30 cellular contexts compared by ENCODE assay signal in the genomic region with DNA sequence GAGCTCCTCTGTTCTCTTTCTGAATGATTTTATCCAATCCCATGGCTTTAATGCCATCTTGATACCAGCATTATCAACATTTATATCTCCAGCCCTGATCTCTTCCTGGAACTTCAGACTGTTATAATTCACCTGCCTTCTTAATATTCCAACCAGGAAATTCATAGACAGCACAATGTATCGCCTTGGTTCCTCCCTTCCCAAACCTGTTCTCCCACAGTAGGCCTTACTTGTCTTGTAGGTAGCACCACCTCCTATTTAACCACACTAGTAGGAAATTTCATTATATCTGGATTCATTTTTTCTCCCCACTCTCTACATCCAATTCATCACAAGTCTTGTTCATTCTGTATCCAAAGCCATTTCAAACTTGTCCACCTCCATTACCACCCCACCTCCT. TPM values are rescaled to one million over a fixed set of nuclear protein-coding genes. Genes with fewer than 3 reads are reported as not detected.
DNase-seq lines count a peak whose midpoint lies in the region; ATAC-seq, FAIRE-seq and TF ChIP-seq lines count a peak whose summit lies in the region.
"Had no signal": no experiment of that assay in that cellular context is flagged by ENCODE, and none has a peak within 500 bp of the region (broad histone marks: within the 10 kb centered on the region; RNA-seq: fewer than 3 reads in every experiment).

No MANE protein-coding gene starts in this region.

- no peak for TF ChIP-seq CTCF in A549 (IDR thresholded peaks at IDR 0.05)
- TF ChIP-seq CTCF in Calu3 (IDR thresholded peaks at IDR 0.05; ENCODE audit: unreplicated experiment) = no peak
- TF ChIP-seq CTCF in left lung (IDR thresholded peaks at IDR 0.05) = no peak

- H3K9me3 Mint-ChIP-seq in Calu3 (ENCODE audit: low read depth, unreplicated experiment) = no peaks in the 10 kb centered on the region
- H3K9me3 Mint-ChIP-seq: natural killer cell treated with Interleukin-12 subunit alpha and Interleukin-12 subunit beta and Interleukin-15 and Interleukin-18, amount 100 ng/mL, for 72 hours had no signal

- no TSS peak for BruUV-seq in Calu3 (replicated peaks; lab: Mats Ljungman, UMichigan)

- no peak for TF ChIP-seq RAD21 in A549 (conservative IDR thresholded peaks at IDR 0.05 in 1 of 2, IDR thresholded peaks at IDR 0.05 in 1 of 2)

- 90% methylated on average over 1 of the region's 1 CpG for WGBS in A549 (ENCODE audit: missing lambda C conversion rate)

- H3K36me3 Mint-ChIP-seq in Calu3 (ENCODE audit: insufficient read depth, unreplicated experiment) = peaks cover 5% of the 10 kb centered on the region
- H3K36me3 Mint-ChIP-seq in T-helper 17 cell (ENCODE audit: low read depth) = no peaks in the 10 kb centered on the region
- H3K36me3 Mint-ChIP-seq: natural killer cell treated with Interleukin-12 subunit alpha and Interleukin-12 subunit beta and Interleukin-15 and Interleukin-18, amount 100 ng/mL, for 72 hours had no signal

- TF ChIP-seq EP300 in A549 (IDR thresholded peaks at IDR 0.05) = no peak

- H3K4me1 Mint-ChIP-seq in Calu3 (ENCODE audit: low read depth, unreplicated experiment) (peaks cover 19% of the 10 kb centered on the region), T-helper 17 cell (peaks cover 12% of the 10 kb centered on the region)

- H3K27me3 ChIP-seq in left lung = no peaks in the 10 kb centered on the region
- H3K27me3 ChIP-seq: heart right ventricle, ovary, testis had no signal

- no peak overlapping the region for H3K4me3 ChIP-seq in A549
- H3K4me3 ChIP-seq in left lung = no peak overlapping the region
- H3K4me3 ChIP-seq: heart right ventricle, K562, ovary, testis had no signal

- DNase-seq in A549 (ENCODE audit: low read depth in 1 of 2, low spot score in 1 of 2) (no peak), Calu3 (peak; percentile 10), T-helper 17 cell (no peak), left lung (no peak), dermis blood vessel endothelial cell (no peak), NCI-H2196 (lab: John Stamatoyannopoulos, UW; ENCODE audit: unreplicated experiment) (no peak), HuH-7.5 (ENCODE audit: low spot score) (no peak)
- no peak for DNase-seq in activated effector memory CD4-positive, alpha-beta T cell treated with Interleukin-2 at 50 U/mL for 16 hours
- DNase-seq: ACHN; activated CD4-positive, alpha-beta T cell treated with anti-CD3 and anti-CD28 coated beads for 1 hour; activated naive CD4-positive, alpha-beta T cell treated with anti-CD3 and anti-CD28 coated beads, Interleukin-2, amount 50 U/mL, for 16 hours; aorta; C1 segment of cervical spinal cord; caudate nucleus; EL; heart right ventricle; left cardiac atrium; NCI-H1417 treated with DMSO at 0.1 percent for 48 hours; NCI-H446 treated with DMSO at 0.1 percent for 48 hours; ovary; SHP77 treated with DMSO at 0.1 percent for 48 hours; stimulated activated CD4-positive, alpha-beta T cell treated with anti-CD3 and anti-CD28 coated beads, Interleukin-2, amount 100 ng/mL, for 48 hours; stimulated activated naive CD4-positive, alpha-beta T cell treated with Interleukin-2 at 50 U/mL for 16 hours; SW 1271; testis had no signal

- no peak overlapping the region for H3K4me3 Mint-ChIP-seq in Calu3 (ENCODE audit: low read depth, unreplicated experiment)
- no peak overlapping the region for H3K4me3 Mint-ChIP-seq in T-helper 17 cell
- H3K4me3 Mint-ChIP-seq: natural killer cell treated with Interleukin-12 subunit alpha and Interleukin-12 subunit beta and Interleukin-15 and Interleukin-18, amount 100 ng/mL, for 72 hours had no signal

- H3K4me2 ChIP-seq in A549 = no peak overlapping the region

- peak overlapping the region; percentile 91 to 96; a peak in 5 of 6 replicates for H3K27ac ChIP-seq in A549
- peak overlapping the region; percentile 65 to 91 for H3K27ac ChIP-seq in left lung
- H3K27ac ChIP-seq: ovary, testis had no signal

- H3K27me3 Mint-ChIP-seq in Calu3 (ENCODE audit: unreplicated experiment) (no peaks in the 10 kb centered on the region), T-helper 17 cell (no peaks in the 10 kb centered on the region)

- FAIRE-seq in A549 (lab: Jason Lieb, UNC) = no peak
- FAIRE-seq: D721Med, endometrium, K562, urothelium cell line had no signal

- POLR2A ChIA-PET in A549 (lab: Yijun Ruan, JAX) = no interaction called here

- CTCF ChIA-PET in A549 (lab: Yijun Ruan, JAX) (interaction anchor here (1.3 to 2.5 kb wide), 2 partner anchors 27 to 116 kb away, joined by 3 to 12 read pairs; no protein-coding TSS in a partner anchor), Calu3 (lab: Charles Lee) (interaction anchor here (0.6 kb wide), 1 partner anchor 1558 kb away, joined by 4 read pairs; no protein-coding TSS in a partner anchor)

- H3K9me3 ChIP-seq in A549 (peaks cover 5% of the 10 kb centered on the region; the same call in 1 of the 3 replicates), T-helper 17 cell (ENCODE audit: control insufficient read depth, low read length, poor library complexity, severe bottlenecking) (no peaks in the 10 kb centered on the region), left lung (peaks cover 0 to 3% of the 10 kb centered on the region in 2 donors)
- H3K9me3 ChIP-seq: ovary, testis had no signal

- ATAC-seq in A549 = no peak
- no peak for ATAC-seq in T-helper 17 cell
- ATAC-seq in left lung = no peak
- ATAC-seq: heart right ventricle; K562; left cardiac atrium; natural killer cell treated with Interleukin-12 subunit alpha and Interleukin-12 subunit beta and Interleukin-15 and Interleukin-18, amount 100 ng/mL, for 72 hours had no signal

- peak overlapping the region; percentile 8 for H3K27ac Mint-ChIP-seq in Calu3 (ENCODE audit: unreplicated experiment)
- H3K27ac Mint-ChIP-seq in T-helper 17 cell = peak overlapping the region; percentile 1
- H3K27ac Mint-ChIP-seq: natural killer cell treated with Interleukin-12 subunit alpha and Interleukin-12 subunit beta and Interleukin-15 and Interleukin-18, amount 100 ng/mL, for 72 hours had no signal

- peaks cover 51% of the 10 kb centered on the region for H3K4me1 ChIP-seq in A549
- peaks cover 5 to 75% of the 10 kb centered on the region in 2 donors for H3K4me1 ChIP-seq in left lung
- H3K4me1 ChIP-seq: testis had no signal

- no peaks in the 10 kb centered on the region for H3K36me3 ChIP-seq in left lung
- H3K36me3 ChIP-seq: heart right ventricle, ovary had no signal

- TF ChIP-seq POLR2A in A549 (IDR thresholded peaks at IDR 0.05; ENCODE audit: low read length) = no peak

- intact Hi-C loops in Calu3 (cut with micrococcal nuclease; ENCODE audit: unreplicated experiment) = no loop called here
- intact Hi-C loops in left lung (cut with DNase I) = no loop called here

TF ChIP-seq in A549, 52 proteins besides CTCF, POLR2A, EP300 and RAD21:
- TF ChIP-seq TP53 (CRISPR knock-in tag; IDR thresholded peaks at IDR 0.05) (no peak), CBX2 (IDR thresholded peaks at IDR 0.05; ENCODE audit: borderline replicate concordance, low read depth) (no peak), MYC (IDR thresholded peaks at IDR 0.05; ENCODE audit: borderline replicate concordance, low read length) (no peak), TFCP2L1 (CRISPR knock-in tag; IDR thresholded peaks at IDR 0.05) (no peak), POLR2AphosphoS2 (conservative IDR thresholded peaks at IDR 0.05; ENCODE audit: low read length) (no peak), RCOR1 (IDR thresholded peaks at IDR 0.05; ENCODE audit: low read depth, low read length) (no peak)
- TF ChIP-seq, protein P1, sequence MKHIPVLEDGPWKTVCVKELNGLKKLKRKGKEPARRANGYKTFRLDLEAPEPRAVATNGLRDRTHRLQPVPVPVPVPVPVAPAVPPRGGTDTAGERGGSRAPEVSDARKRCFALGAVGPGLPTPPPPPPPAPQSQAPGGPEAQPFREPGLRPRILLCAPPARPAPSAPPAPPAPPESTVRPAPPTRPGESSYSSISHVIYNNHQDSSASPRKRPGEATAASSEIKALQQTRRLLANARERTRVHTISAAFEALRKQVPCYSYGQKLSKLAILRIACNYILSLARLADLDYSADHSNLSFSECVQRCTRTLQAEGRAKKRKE (CRISPR knock-in tag; IDR thresholded peaks at IDR 0.05; ENCODE audit: low read depth) = no peak

RNA-seq across cellular contexts. Expression of a gene that starts 33.1 kb away (rescaled TPM):
- polyA plus RNA-seq in A549 (2011; rRNA removed) (71.5 and 75.1 TPM in 2 replicates), A549 (2017; fragmentation: RNase III; extraction: RNeasy Plus Mini Kit Qiagen cat#74134 plus additional on column Dnase treatment) (8.1 to 8.6 TPM (median 8.5 TPM) in 3 replicates)
- polyA plus RNA-seq in A549 (2012; cell fraction: cytosol; rRNA removed) = 4.5 and 5.3 TPM in 2 replicates
- 9.5 and 21.7 TPM in 2 replicates for polyA plus RNA-seq in A549 (2012; cell fraction: nucleus; rRNA removed)
- polyA minus RNA-seq in A549 (2011; rRNA and poly(A)+ RNA removed) = 49.4 and 50.0 TPM in 2 replicates
- total RNA-seq in Calu3 (2022) (6.5 and 8.9 TPM in 2 replicates), T-helper 17 cell (100 to 1,000 TPM in 1 of 2 donors, 10 to 100 TPM in 1; 92.7 to 128 TPM), left lung (10 to 100 TPM; 54.7 to 74.6 TPM), dermis blood vessel endothelial cell (17.2 and 20.1 TPM in 2 replicates)
